Comparison of ENCODE assay signal across 24 cellular contexts in genomic region chr3:125332504-125332903, GRCh38.
"Had no signal": no experiment of that assay in that cellular context is flagged by ENCODE, and none has a peak within 500 bp of the region (broad histone marks: within the 10 kb centered on the region; RNA-seq: fewer than 3 reads in every experiment).

No MANE protein-coding gene starts in this region.

- H3K9me3 ChIP-seq: prostate gland, tibial nerve had no signal

- DNase-seq: activated CD4-positive, alpha-beta memory T cell treated with anti-CD3 and anti-CD28 coated beads, Interleukin-2, amount 10 ng/mL, durations not matched to agents 7 days and 5 days; activated CD4-positive, alpha-beta T cell treated with anti-CD3 and anti-CD28 coated beads for 48 hours; activated CD4-positive, CD25-positive, alpha-beta regulatory T cell; activated naive CD4-positive, alpha-beta T cell treated with anti-CD3 and anti-CD28 coated beads, Interleukin-2, amount 10 ng/mL, durations not matched to agents 7 days and 5 days; activated naive CD8-positive, alpha-beta T cell treated with anti-CD3 and anti-CD28 coated beads, Interleukin-2, amount 50 U/mL, for 24 hours; activated T-cell treated with anti-CD3 and anti-CD28 coated beads, Interleukin-2, amount 50 U/mL, for 24 hours; aorta; brain microvascular endothelial cell; central memory CD4-positive, alpha-beta T cell; endodermal cell; foreskin melanocyte; glutamatergic neuron; hippocampal formation; islet precursor cell; midbrain; stimulated activated naive CD8-positive, alpha-beta T cell treated with anti-CD3 and anti-CD28 coated beads, Interleukin-15, Interleukin-2, amounts not matched to agents 100 U/mL and 50 U/mL, for 24 hours; T-helper 9 cell had no signal

- H3K9ac ChIP-seq: neural progenitor cell had no signal

- H3K4me2 ChIP-seq: neural progenitor cell had no signal

- H2AFZ ChIP-seq: neural progenitor cell had no signal

- FAIRE-seq: colon, urothelium cell line had no signal

- H3K4me3 ChIP-seq: lung, neural progenitor cell, prostate gland, right atrium auricular region, tibial nerve had no signal

- ATAC-seq: activated naive CD8-positive, alpha-beta T cell treated with anti-CD3 and anti-CD28 coated beads, Interleukin-2, amount 50 U/mL, for 24 hours; stimulated activated naive CD8-positive, alpha-beta T cell treated with anti-CD3 and anti-CD28 coated beads, Interleukin-15, Interleukin-2, amounts not matched to agents 100 U/mL and 50 U/mL, for 24 hours had no signal

- H3K27me3 ChIP-seq: brain microvascular endothelial cell, neural progenitor cell, right atrium auricular region, tibial nerve had no signal

- H3K4me1 ChIP-seq: neural progenitor cell, prostate gland had no signal

- H3K27ac ChIP-seq: brain microvascular endothelial cell, neural progenitor cell, prostate gland, right atrium auricular region, tibial nerve had no signal

- H3K36me3 ChIP-seq: brain microvascular endothelial cell, neural progenitor cell, prostate gland, right atrium auricular region had no signal
